In the genomic region with DNA sequence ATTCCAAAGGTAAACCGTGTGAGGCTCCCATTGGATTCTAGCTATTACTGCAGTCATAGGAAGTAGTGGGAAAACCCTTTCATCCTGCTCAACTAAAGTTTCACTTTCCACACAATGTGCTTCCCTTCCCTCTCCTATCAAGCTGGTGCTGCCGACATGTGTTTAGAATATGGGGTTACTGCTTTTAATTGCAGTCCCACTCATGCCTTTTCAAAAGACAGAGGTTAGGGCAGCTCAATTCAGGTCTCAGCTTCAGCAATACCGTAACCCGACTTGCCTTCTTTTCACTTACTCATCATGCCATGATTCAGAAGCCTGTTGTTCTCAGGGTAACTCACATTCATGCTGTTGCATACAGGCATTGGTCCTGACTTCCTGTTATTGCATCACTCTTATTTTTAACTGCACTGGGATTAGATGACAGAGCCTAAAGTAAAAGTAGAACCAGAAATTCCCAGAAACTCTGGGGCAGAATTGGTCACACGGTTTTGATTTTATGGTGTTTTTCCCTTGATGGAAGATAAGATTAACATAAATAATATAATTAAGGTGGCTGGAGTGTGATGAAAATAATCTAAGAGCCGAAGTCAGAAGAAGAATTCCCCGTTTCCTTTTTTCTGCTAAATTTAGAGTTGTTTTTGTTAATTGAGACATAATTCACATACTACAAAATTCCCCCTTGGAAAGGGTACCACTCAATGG, we compare ENCODE assay signal across 8 cellular contexts. TPM values are rescaled to one million over a fixed set of nuclear protein-coding genes. Genes with fewer than 3 reads are reported as not detected.
DNase-seq lines count a peak whose midpoint lies in the region; ATAC-seq and TF ChIP-seq lines count a peak whose summit lies in the region.

No MANE protein-coding gene starts in this region.

- TF ChIP-seq CTCF in mucosa of descending colon (IDR thresholded peaks at IDR 0.05) (no peak), GM10248 (IDR thresholded peaks at IDR 0.05; ENCODE audit: control extremely low read depth, extremely low read depth, low read depth, missing control alignments) (no peak), nephron progenitor cell (IDR thresholded peaks at IDR 0.05) (no peak)

- H3K4me3 Mint-ChIP-seq in nephron progenitor cell = no peak overlapping the region

- ATAC-seq in mucosa of descending colon (peak; percentile 82), HG02840 (IDR thresholded peaks at IDR 0.05; ENCODE audit: low FRiP score, unreplicated experiment) (no peak)

- CTCF ChIA-PET in GM10248 (lab: Yijun Ruan, JAX) = no interaction called here

- no peaks in the 10 kb centered on the region for H3K36me3 ChIP-seq in mucosa of descending colon (ENCODE audit: low read depth)

- DNase-seq in SIG-M5 treated with dmso at 0.1 percent for 504 hours (lab: John Stamatoyannopoulos, UW; ENCODE audit: unreplicated experiment) (peak; percentile 73), SIG-M5 (lab: John Stamatoyannopoulos, UW) (no peak), RPMI7951 (ENCODE audit: low read depth) (peak; percentile 93), dermis blood vessel endothelial cell (peak; percentile 95), mucosa of descending colon (no peak), GM10248 (ENCODE audit: extremely low spot score) (no peak), nephron progenitor cell (no peak)

- no peaks in the 10 kb centered on the region for H3K9me3 Mint-ChIP-seq in nephron progenitor cell

- no peaks in the 10 kb centered on the region for H3K9me3 ChIP-seq in mucosa of descending colon

- POLR2A ChIA-PET in GM10248 (lab: Yijun Ruan, JAX) = no interaction called here

- H3K4me1 Mint-ChIP-seq in nephron progenitor cell = peaks cover 14% of the 10 kb centered on the region

- no peaks in the 10 kb centered on the region for H3K36me3 Mint-ChIP-seq in nephron progenitor cell (ENCODE audit: low read depth)

- no peaks in the 10 kb centered on the region for H3K27me3 Mint-ChIP-seq in nephron progenitor cell (ENCODE audit: low read depth, poor library complexity)

- peaks cover 37% of the 10 kb centered on the region for H3K4me1 ChIP-seq in mucosa of descending colon (ENCODE audit: low read depth)

- no peak overlapping the region for H3K4me3 ChIP-seq in mucosa of descending colon

- no peak overlapping the region for H3K27ac Mint-ChIP-seq in nephron progenitor cell

- intact Hi-C loops in mucosa of descending colon (cut with DNase I, micrococcal nuclease) = no loop called here

RNA-seq across cellular contexts. Expression of a gene that starts 45.7 kb away (rescaled TPM):
- total RNA-seq in RPMI7951 (2014; rRNA removed; shearing (Covaris generic)) = not detected in 2 replicates
- 34.9 and 96.0 TPM in 2 replicates for total RNA-seq in dermis blood vessel endothelial cell
- 1 to 10 TPM; 1.5 to 3.7 (median 3.2) TPM for total RNA-seq in mucosa of descending colon

RNA-seq across cellular contexts. Expression of a gene that starts 52.6 kb away (rescaled TPM):
- total RNA-seq in RPMI7951 (2014; rRNA removed; shearing (Covaris generic)) = not detected in 2 replicates
- total RNA-seq in dermis blood vessel endothelial cell (1.5 and 2.7 TPM in 2 replicates), mucosa of descending colon (1 to 10 TPM in 1 of 3 donors, under 1 TPM in 2; 0.28 to 1.9 (median 0.29) TPM)

RNA-seq across cellular contexts. Expression of a gene that starts 59.1 kb away (rescaled TPM):
- 20.9 and 30.3 TPM in 2 replicates for total RNA-seq in RPMI7951 (2014; rRNA removed; shearing (Covaris generic))
- total RNA-seq in dermis blood vessel endothelial cell (132 and 135 TPM in 2 replicates), mucosa of descending colon (10 to 100 TPM; 51.0 to 76.1 (median 57.1) TPM)

Comparison
In these comparisons a context has a peak if more than half of its experiments do, and no peak if none do; other contexts are left out.
1. DNase-seq: peak in SIG-M5 treated with dmso at 0.1 percent for 504 hours (single experiment), RPMI7951 (single experiment) and dermis blood vessel endothelial cell (single experiment); none in SIG-M5 (single experiment), mucosa of descending colon (0 of 3), GM10248 (single experiment) and nephron progenitor cell (single experiment).